9 cellular contexts compared by ENCODE assay signal in genomic region chr2:168192839-168193616, GRCh38. TPM values are rescaled to one million over a fixed set of nuclear protein-coding genes. Genes with fewer than 3 reads are reported as not detected.
DNase-seq lines count a peak whose midpoint lies in the region; ATAC-seq, FAIRE-seq and TF ChIP-seq lines count a peak whose summit lies in the region.
"Had no signal": no experiment of that assay in that cellular context is flagged by ENCODE, and none has a peak within 500 bp of the region (broad histone marks: within the 10 kb centered on the region; RNA-seq: fewer than 3 reads in every experiment).

No MANE protein-coding gene starts in this region.

- H3K4me3 ChIP-seq in brain microvascular endothelial cell (ENCODE audit: low read depth, low read length) (no peak overlapping the region), kidney (ENCODE audit: low read length in 2 of 2) (no peak overlapping the region)

- peak overlapping the region; percentile 78 for H3K27ac Mint-ChIP-seq in stimulated activated effector memory CD8-positive, alpha-beta T cell treated with anti-CD3 and anti-CD28 coated beads, Interleukin-12 subunit alpha, Interleukin-12 subunit beta, amount 100 ng/mL, for 72 hours

- H3K4me3 Mint-ChIP-seq in stimulated activated effector memory CD8-positive, alpha-beta T cell treated with anti-CD3 and anti-CD28 coated beads, Interleukin-12 subunit alpha, Interleukin-12 subunit beta, amount 100 ng/mL, for 72 hours, result peak overlapping the region; percentile 49
- H3K4me3 Mint-ChIP-seq: nephron had no signal

- H3K9ac ChIP-seq in kidney (ENCODE audit: low read length in 2 of 2), result no peak overlapping the region

- H3K36me3 Mint-ChIP-seq in stimulated activated effector memory CD8-positive, alpha-beta T cell treated with anti-CD3 and anti-CD28 coated beads, Interleukin-12 subunit alpha, Interleukin-12 subunit beta, amount 100 ng/mL, for 72 hours, result peaks cover 10% of the 10 kb centered on the region

- no peaks in the 10 kb centered on the region for H3K9me3 Mint-ChIP-seq in stimulated activated effector memory CD8-positive, alpha-beta T cell treated with anti-CD3 and anti-CD28 coated beads, Interleukin-12 subunit alpha, Interleukin-12 subunit beta, amount 100 ng/mL, for 72 hours
- H3K9me3 Mint-ChIP-seq: nephron had no signal

- no peak for FAIRE-seq in kidney (lab: Jason Lieb, UNC)

- no peaks in the 10 kb centered on the region for H3K36me3 ChIP-seq in brain microvascular endothelial cell (replicated peaks)
- no peaks in the 10 kb centered on the region for H3K36me3 ChIP-seq in kidney (ENCODE audit: control insufficient read depth in 1 of 2, insufficient read depth in 2 of 2, low read length in 2 of 2)

- ATAC-seq in stimulated activated effector memory CD8-positive, alpha-beta T cell treated with anti-CD3 and anti-CD28 coated beads, Interleukin-12 subunit alpha, Interleukin-12 subunit beta, amount 100 ng/mL, for 72 hours, result peak; percentile 78

- in situ Hi-C loops in brain microvascular endothelial cell (cut with HindIII; ENCODE audit: low pct_ligation_motif_present, low sequenced_read_pairs), result no loop called here

- intact Hi-C loops in kidney (cut with DNase I), result no loop called here

- H3K27ac ChIP-seq in brain microvascular endothelial cell, result no peak overlapping the region
- no peak overlapping the region for H3K27ac ChIP-seq in kidney (ENCODE audit: low read depth in 2 of 2, low read length in 2 of 2)

- TF ChIP-seq CTCF in brain microvascular endothelial cell (IDR thresholded peaks at IDR 0.05; ENCODE audit: low read depth, low read length, missing control alignments), result peak; percentile 4
- no peak for TF ChIP-seq CTCF in kidney (IDR thresholded peaks at IDR 0.05; ENCODE audit: borderline replicate concordance, extremely low read depth, insufficient read depth)

- H3K4me1 Mint-ChIP-seq in stimulated activated effector memory CD8-positive, alpha-beta T cell treated with anti-CD3 and anti-CD28 coated beads, Interleukin-12 subunit alpha, Interleukin-12 subunit beta, amount 100 ng/mL, for 72 hours, result peaks cover 75% of the 10 kb centered on the region

- peaks cover 0 to 11% of the 10 kb centered on the region in 2 donors for H3K4me1 ChIP-seq in kidney (ENCODE audit: control insufficient read depth in 1 of 2, insufficient read depth in 1 of 2, low read depth in 1 of 2, low read length in 2 of 2)

- no peaks in the 10 kb centered on the region for H3K27me3 ChIP-seq in brain microvascular endothelial cell (replicated peaks)

- DNase-seq in NCI-H2227 (lab: John Stamatoyannopoulos, UW; ENCODE audit: unreplicated experiment) (peak; percentile 46), NCI-H2227 treated with DMSO at 0.1 percent for 48 hours (lab: John Stamatoyannopoulos, UW) (no peak), NOMO-1 treated with DMSO at 0.1 percent for 48 hours (lab: John Stamatoyannopoulos, UW; ENCODE audit: unreplicated experiment) (peak; percentile 66), brain microvascular endothelial cell (no peak), kidney (no peak), NCI-H1048 (lab: John Stamatoyannopoulos, UW) (no peak), cerebellum (ENCODE audit: low spot score) (no peak)
- peak in 1 of 2 donors; percentile 58 for DNase-seq in stimulated activated effector memory CD8-positive, alpha-beta T cell treated with anti-CD3 and anti-CD28 coated beads, Interleukin-12 subunit alpha, Interleukin-12 subunit beta, amount 100 ng/mL, for 72 hours (ENCODE audit: low spot score in 2 of 2)

- H3K9me3 ChIP-seq in kidney (ENCODE audit: control insufficient read depth in 1 of 2, low read length in 2 of 2), result no peaks in the 10 kb centered on the region

RNA-seq across cellular contexts. Expression of gene STK39, which starts 54.4 kb away (rescaled TPM):
- total RNA-seq in kidney (27.1 TPM), cerebellum (37.4 TPM)
- polyA plus RNA-seq in kidney (ENCODE audit: insufficient read depth, low read depth, low replicate concordance), result 15.9 TPM

Comparison
In these comparisons a context has a peak if more than half of its experiments do, and no peak if none do; other contexts are left out.
1. DNase-seq: peak in NCI-H2227 (single experiment) and NOMO-1 treated with DMSO at 0.1 percent for 48 hours (single experiment); none in NCI-H2227 treated with DMSO at 0.1 percent for 48 hours (single experiment), brain microvascular endothelial cell (single experiment), kidney (single experiment), NCI-H1048 (single experiment) and cerebellum (single experiment).